In genomic region chr10:24681476-24682088, GRCh38 we compare ENCODE assay signal across 1 cellular context.
A peak's percentile ranks its signal among the peaks of the same experiment; 100 is the strongest.
TF ChIP-seq lines count a peak whose summit lies in the region.

No MANE protein-coding gene starts in this region.

TF ChIP-seq in IMR-90, 13 proteins besides CTCF, POLR2A, EP300 and RAD21 (continued from another document):
- TF ChIP-seq USF2 (IDR thresholded peaks at IDR 0.05; ENCODE audit: low read depth, low read length) (no peak), CEBPB (IDR thresholded peaks at IDR 0.05; ENCODE audit: low read depth, low read length) (peak; percentile 71)
